In the genomic region with DNA sequence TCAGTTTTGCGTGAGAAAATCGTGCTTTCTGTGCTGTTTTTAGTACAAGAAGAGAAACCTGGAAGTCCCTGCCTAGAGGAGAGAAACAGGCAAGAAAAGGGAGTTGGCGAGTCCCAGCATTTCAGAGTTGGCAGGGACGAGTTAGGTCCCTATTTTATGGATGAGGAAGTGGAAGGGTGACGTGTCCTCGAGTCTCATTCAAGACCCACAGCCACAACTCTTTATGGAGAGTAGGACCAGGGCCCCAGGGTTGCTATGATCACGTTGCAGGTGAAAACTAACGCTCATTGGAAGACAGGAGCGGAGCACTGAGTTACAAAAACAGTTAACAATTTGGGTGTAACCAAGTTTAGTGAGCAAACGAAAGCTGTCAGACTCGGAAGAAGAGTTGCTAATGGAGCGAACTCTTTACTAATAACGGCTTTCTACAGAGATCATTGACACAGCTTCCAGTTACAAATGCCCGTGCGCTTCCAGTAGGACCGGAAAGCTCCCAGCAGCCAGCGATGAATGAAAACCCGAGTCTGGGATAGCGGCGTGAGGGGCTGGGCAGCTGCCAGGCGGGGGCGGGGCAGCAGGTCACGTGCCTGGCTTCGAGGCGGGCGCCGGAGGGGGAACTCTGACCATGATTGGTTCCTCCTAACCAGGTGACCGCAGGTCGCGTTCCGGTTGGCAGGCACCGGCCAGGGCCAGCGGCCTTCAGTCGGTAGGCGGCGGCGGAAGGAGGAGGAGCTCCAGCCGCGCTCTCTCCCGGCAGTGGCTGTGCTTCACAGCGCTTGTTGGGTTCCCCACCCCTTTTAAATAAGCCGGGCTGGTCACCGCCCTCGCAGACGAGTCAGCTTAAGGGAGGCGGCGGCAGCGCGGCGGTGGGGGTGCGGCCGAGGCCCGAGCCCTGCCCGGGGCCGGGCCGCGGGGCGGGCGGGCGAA, we compare ENCODE assay signal across 1 cellular context.
A peak's percentile ranks its signal among the peaks of the same experiment; 100 is the strongest.
TF ChIP-seq lines count a peak whose summit lies in the region.

CCNYL1 (plus strand) TSS at position 827 of the 927 bp plus-strand sequence. CDS start 257 bp downstream, outside the sequence.

TF ChIP-seq in HEK293, 187 proteins besides CTCF, POLR2A, EP300 and RAD21 (continued from another document and continues in another):
- TF ChIP-seq ZFHX2 (tag by site-specific recombination; conservative IDR thresholded peaks at IDR 0.05), result no peak
- TF ChIP-seq ZNF266 (tag by site-specific recombination; IDR thresholded peaks at IDR 0.05; ENCODE audit: low read depth), result no peak
- no peak for TF ChIP-seq ZNF341 (tag by site-specific recombination; IDR thresholded peaks at IDR 0.05; ENCODE audit: low read depth)
- TF ChIP-seq REPIN1 (tag by site-specific recombination; IDR thresholded peaks at IDR 0.05; ENCODE audit: low read depth), result no peak
- TF ChIP-seq TCF7L2 (IDR thresholded peaks at IDR 0.05; ENCODE audit: borderline replicate concordance, low read depth, low read length), result no peak
- no peak for TF ChIP-seq ZNF555 (tag by site-specific recombination; conservative IDR thresholded peaks at IDR 0.05)
- TF ChIP-seq ZNF169 (tag by site-specific recombination; IDR thresholded peaks at IDR 0.05), result no peak
- no peak for TF ChIP-seq ZNF112 (tag by site-specific recombination; IDR thresholded peaks at IDR 0.05)
- TF ChIP-seq EGR2 (tag by site-specific recombination; IDR thresholded peaks at IDR 0.05; ENCODE audit: low read depth), result no peak; the same call in 1 of the 2 replicates
- TF ChIP-seq ZNF48 (tag by site-specific recombination; IDR thresholded peaks at IDR 0.05), result no peak
- no peak for TF ChIP-seq ZNF311 (tag by site-specific recombination; IDR thresholded peaks at IDR 0.05; ENCODE audit: borderline replicate concordance)
- TF ChIP-seq ZNF830 (tag by site-specific recombination; IDR thresholded peaks at IDR 0.05; ENCODE audit: low read depth), result no peak
- TF ChIP-seq ZNF24 (tag by site-specific recombination; IDR thresholded peaks at IDR 0.05), result no peak
- no peak for TF ChIP-seq ZNF23 (tag by site-specific recombination; IDR thresholded peaks at IDR 0.05; ENCODE audit: borderline replicate concordance)
- no peak for TF ChIP-seq ZNF202 (tag by site-specific recombination; IDR thresholded peaks at IDR 0.05; ENCODE audit: borderline replicate concordance)
- no peak for TF ChIP-seq ZNF510 (tag by site-specific recombination; IDR thresholded peaks at IDR 0.05; ENCODE audit: insufficient replicate concordance)
- no peak for TF ChIP-seq ZNF473 (tag by site-specific recombination; IDR thresholded peaks at IDR 0.05)
- TF ChIP-seq, protein P1, sequence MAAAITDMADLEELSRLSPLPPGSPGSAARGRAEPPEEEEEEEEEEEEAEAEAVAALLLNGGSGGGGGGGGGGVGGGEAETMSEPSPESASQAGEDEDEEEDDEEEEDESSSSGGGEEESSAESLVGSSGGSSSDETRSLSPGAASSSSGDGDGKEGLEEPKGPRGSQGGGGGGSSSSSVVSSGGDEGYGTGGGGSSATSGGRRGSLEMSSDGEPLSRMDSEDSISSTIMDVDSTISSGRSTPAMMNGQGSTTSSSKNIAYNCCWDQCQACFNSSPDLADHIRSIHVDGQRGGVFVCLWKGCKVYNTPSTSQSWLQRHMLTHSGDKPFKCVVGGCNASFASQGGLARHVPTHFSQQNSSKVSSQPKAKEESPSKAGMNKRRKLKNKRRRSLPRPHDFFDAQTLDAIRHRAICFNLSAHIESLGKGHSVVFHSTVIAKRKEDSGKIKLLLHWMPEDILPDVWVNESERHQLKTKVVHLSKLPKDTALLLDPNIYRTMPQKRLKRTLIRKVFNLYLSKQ (tag by site-specific recombination; IDR thresholded peaks at IDR 0.05; ENCODE audit: borderline replicate concordance), result no peak
- no peak for TF ChIP-seq ZNF623 (tag by site-specific recombination; IDR thresholded peaks at IDR 0.05)
- TF ChIP-seq MZF1 (tag by site-specific recombination; IDR thresholded peaks at IDR 0.05; ENCODE audit: borderline replicate concordance), result 0 out of 2 replicates have a peak, but pooled peaks have one; percentile 47
- peak; percentile 32; the same call in 1 of the 2 replicates for TF ChIP-seq SP7 (tag by site-specific recombination; IDR thresholded peaks at IDR 0.05)
- TF ChIP-seq, protein P2, sequence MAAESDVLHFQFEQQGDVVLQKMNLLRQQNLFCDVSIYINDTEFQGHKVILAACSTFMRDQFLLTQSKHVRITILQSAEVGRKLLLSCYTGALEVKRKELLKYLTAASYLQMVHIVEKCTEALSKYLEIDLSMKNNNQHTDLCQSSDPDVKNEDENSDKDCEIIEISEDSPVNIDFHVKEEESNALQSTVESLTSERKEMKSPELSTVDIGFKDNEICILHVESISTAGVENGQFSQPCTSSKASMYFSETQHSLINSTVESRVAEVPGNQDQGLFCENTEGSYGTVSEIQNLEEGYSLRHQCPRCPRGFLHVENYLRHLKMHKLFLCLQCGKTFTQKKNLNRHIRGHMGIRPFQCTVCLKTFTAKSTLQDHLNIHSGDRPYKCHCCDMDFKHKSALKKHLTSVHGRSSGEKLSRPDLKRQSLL (tag by site-specific recombination; IDR thresholded peaks at IDR 0.05), result no peak
- no peak for TF ChIP-seq SETDB1 (IDR thresholded peaks at IDR 0.05; ENCODE audit: insufficient read length, low read length)
- TF ChIP-seq ZBTB44 (tag by site-specific recombination; IDR thresholded peaks at IDR 0.05), result no peak
- TF ChIP-seq, protein P3, sequence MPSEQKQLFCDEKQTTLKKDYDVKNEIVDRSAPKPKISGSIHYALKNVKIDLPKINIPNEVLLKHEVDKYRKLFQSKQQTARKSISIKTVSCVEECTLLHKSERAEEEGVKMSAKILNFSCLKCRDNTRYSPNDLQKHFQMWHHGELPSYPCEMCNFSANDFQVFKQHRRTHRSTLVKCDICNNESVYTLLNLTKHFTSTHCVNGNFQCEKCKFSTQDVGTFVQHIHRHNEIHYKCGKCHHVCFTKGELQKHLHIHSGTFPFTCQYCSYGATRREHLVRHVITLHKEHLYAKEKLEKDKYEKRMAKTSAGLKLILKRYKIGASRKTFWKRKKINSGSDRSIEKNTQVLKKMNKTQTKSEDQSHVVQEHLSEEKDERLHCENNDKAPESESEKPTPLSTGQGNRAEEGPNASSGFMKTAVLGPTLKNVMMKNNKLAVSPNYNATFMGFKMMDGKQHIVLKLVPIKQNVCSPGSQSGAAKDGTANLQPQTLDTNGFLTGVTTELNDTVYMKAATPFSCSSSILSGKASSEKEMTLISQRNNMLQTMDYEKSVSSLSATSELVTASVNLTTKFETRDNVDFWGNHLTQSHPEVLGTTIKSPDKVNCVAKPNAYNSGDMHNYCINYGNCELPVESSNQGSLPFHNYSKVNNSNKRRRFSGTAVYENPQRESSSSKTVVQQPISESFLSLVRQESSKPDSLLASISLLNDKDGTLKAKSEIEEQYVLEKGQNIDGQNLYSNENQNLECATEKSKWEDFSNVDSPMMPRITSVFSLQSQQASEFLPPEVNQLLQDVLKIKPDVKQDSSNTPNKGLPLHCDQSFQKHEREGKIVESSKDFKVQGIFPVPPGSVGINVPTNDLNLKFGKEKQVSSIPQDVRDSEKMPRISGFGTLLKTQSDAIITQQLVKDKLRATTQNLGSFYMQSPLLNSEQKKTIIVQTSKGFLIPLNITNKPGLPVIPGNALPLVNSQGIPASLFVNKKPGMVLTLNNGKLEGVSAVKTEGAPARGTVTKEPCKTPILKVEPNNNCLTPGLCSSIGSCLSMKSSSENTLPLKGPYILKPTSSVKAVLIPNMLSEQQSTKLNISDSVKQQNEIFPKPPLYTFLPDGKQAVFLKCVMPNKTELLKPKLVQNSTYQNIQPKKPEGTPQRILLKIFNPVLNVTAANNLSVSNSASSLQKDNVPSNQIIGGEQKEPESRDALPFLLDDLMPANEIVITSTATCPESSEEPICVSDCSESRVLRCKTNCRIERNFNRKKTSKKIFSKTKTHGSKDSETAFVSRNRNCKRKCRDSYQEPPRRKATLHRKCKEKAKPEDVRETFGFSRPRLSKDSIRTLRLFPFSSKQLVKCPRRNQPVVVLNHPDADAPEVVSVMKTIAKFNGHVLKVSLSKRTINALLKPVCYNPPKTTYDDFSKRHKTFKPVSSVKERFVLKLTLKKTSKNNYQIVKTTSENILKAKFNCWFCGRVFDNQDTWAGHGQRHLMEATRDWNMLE (tag by site-specific recombination; conservative IDR thresholded peaks at IDR 0.05; ENCODE audit: low read depth), result no peak
- TF ChIP-seq ZBTB48 (tag by site-specific recombination; IDR thresholded peaks at IDR 0.05), result 0 out of 2 replicates have a peak, but pooled peaks have one; percentile 54
- no peak for TF ChIP-seq GLIS2 (tag by site-specific recombination; IDR thresholded peaks at IDR 0.05)
- TF ChIP-seq ZNF529 (tag by site-specific recombination; IDR thresholded peaks at IDR 0.05; ENCODE audit: insufficient replicate concordance), result no peak
- TF ChIP-seq ZNF354C (tag by site-specific recombination; IDR thresholded peaks at IDR 0.05; ENCODE audit: borderline replicate concordance, low read depth), result no peak
- TF ChIP-seq ZNF324 (tag by site-specific recombination; IDR thresholded peaks at IDR 0.05), result no peak
- TF ChIP-seq, protein P4, sequence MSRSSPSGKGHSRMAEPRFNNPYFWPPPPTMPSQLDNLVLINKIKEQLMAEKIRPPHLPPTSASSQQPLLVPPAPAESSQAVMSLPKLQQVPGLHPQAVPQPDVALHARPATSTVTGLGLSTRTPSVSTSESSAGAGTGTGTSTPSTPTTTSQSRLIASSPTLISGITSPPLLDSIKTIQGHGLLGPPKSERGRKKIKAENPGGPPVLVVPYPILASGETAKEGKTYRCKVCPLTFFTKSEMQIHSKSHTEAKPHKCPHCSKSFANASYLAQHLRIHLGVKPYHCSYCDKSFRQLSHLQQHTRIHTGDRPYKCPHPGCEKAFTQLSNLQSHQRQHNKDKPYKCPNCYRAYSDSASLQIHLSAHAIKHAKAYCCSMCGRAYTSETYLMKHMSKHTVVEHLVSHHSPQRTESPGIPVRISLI (tag by site-specific recombination; IDR thresholded peaks at IDR 0.05), result no peak
- no peak for TF ChIP-seq ZNF660 (tag by site-specific recombination; IDR thresholded peaks at IDR 0.05)
- TF ChIP-seq KLF8 (tag by site-specific recombination; IDR thresholded peaks at IDR 0.05), result 0 out of 2 replicates have a peak, but pooled peaks have one; percentile 28
- TF ChIP-seq ZNF549 (tag by site-specific recombination; IDR thresholded peaks at IDR 0.05), result no peak
- TF ChIP-seq TRIM28 (IDR thresholded peaks at IDR 0.05; ENCODE audit: borderline replicate concordance, low read length), result no peak
- TF ChIP-seq ZNF610 (tag by site-specific recombination; IDR thresholded peaks at IDR 0.05; ENCODE audit: borderline replicate concordance), result no peak
- no peak for TF ChIP-seq ZSCAN4 (tag by site-specific recombination; IDR thresholded peaks at IDR 0.05)
- TF ChIP-seq ZNF701 (tag by site-specific recombination; IDR thresholded peaks at IDR 0.05), result no peak
- TF ChIP-seq ZNF843 (tag by site-specific recombination; IDR thresholded peaks at IDR 0.05), result no peak
- TF ChIP-seq ZNF10 (tag by site-specific recombination; IDR thresholded peaks at IDR 0.05), result no peak
- no peak for TF ChIP-seq ZNF133 (tag by site-specific recombination; IDR thresholded peaks at IDR 0.05)
- no peak for TF ChIP-seq GLI4 (tag by site-specific recombination; IDR thresholded peaks at IDR 0.05)
- TF ChIP-seq ZNF629 (tag by site-specific recombination; IDR thresholded peaks at IDR 0.05), result peak; percentile 51; the same call in 1 of the 2 replicates
- TF ChIP-seq ZNF837 (tag by site-specific recombination; IDR thresholded peaks at IDR 0.05), result no peak
- TF ChIP-seq YY2 (tag by site-specific recombination; IDR thresholded peaks at IDR 0.05), result no peak
- peak; percentile 85 for TF ChIP-seq ZBTB20 (tag by site-specific recombination; IDR thresholded peaks at IDR 0.05)
- no peak; the same call in 1 of the 2 replicates for TF ChIP-seq YY1 (tag by site-specific recombination; IDR thresholded peaks at IDR 0.05)
- no peak for TF ChIP-seq ZNF548 (tag by site-specific recombination; IDR thresholded peaks at IDR 0.05)
- TF ChIP-seq OVOL3 (tag by site-specific recombination; IDR thresholded peaks at IDR 0.05), result no peak
- no peak for TF ChIP-seq SALL2 (tag by site-specific recombination; IDR thresholded peaks at IDR 0.05; ENCODE audit: borderline replicate concordance)
- no peak for TF ChIP-seq ZNF426 (tag by site-specific recombination; IDR thresholded peaks at IDR 0.05)
- no peak for TF ChIP-seq ZNF677 (tag by site-specific recombination; IDR thresholded peaks at IDR 0.05)
- TF ChIP-seq ATF2 (tag by site-specific recombination; IDR thresholded peaks at IDR 0.05; ENCODE audit: low read depth), result no peak
- 0 out of 2 replicates have a peak, but pooled peaks have one; percentile 25 for TF ChIP-seq ZNF561 (tag by site-specific recombination; IDR thresholded peaks at IDR 0.05; ENCODE audit: borderline replicate concordance)
- TF ChIP-seq ZNF776 (tag by site-specific recombination; IDR thresholded peaks at IDR 0.05; ENCODE audit: borderline replicate concordance), result no peak
- no peak for TF ChIP-seq ZNF174 (tag by site-specific recombination; IDR thresholded peaks at IDR 0.05)
- no peak for TF ChIP-seq ZNF138 (tag by site-specific recombination; IDR thresholded peaks at IDR 0.05; ENCODE audit: borderline replicate concordance)
- no peak for TF ChIP-seq BCL11A (tag by site-specific recombination; IDR thresholded peaks at IDR 0.05; ENCODE audit: low read depth)
